Comparison of ENCODE assay signal across 16 cellular contexts in the genomic region with DNA sequence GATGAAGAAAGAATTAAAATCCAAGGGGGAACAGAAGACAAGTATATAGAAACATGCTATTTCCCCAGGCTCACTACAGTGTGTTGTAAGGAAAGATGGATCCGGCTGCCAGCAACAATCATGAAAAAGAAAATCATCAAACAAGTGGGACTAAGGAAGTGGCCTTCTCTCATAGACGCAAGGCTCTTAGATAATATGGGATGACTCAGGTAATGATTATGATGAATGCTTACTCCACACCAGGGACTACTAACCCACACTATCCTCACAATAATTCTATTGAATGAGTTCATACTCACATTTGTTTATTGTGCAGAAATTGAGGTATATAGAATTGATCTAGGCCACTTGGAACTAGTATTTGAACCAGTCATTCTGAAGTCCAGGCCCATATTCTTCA.
DNase-seq lines count a peak whose midpoint lies in the region; ATAC-seq and TF ChIP-seq lines count a peak whose summit lies in the region.
"Had no signal": no experiment of that assay in that cellular context is flagged by ENCODE, and none has a peak within 500 bp of the region (broad histone marks: within the 10 kb centered on the region; RNA-seq: fewer than 3 reads in every experiment).

No MANE protein-coding gene starts in this region.

- CTCF ChIA-PET in RWPE1 (lab: Yijun Ruan, JAX): no interaction called here

- H3K36me3 Mint-ChIP-seq in activated naive CD4-positive, alpha-beta T cell treated with anti-CD3 and anti-CD28 coated beads, Interleukin-2, amount 50 U/mL, for 72 hours: no peaks in the 10 kb centered on the region

- peak; percentile 43 for DNase-seq in COLO829 (ENCODE audit: low spot score)
- peak; percentile 36 for DNase-seq in HCEC 1CT
- DNase-seq in RWPE1 (ENCODE audit: low spot score): peak; percentile 8
- DNase-seq in fibroblast of mammary gland (ENCODE audit: low read depth): peak; percentile 44
- no peak for DNase-seq in OCI-M1 (lab: John Stamatoyannopoulos, UW)
- DNase-seq in T-helper 9 cell: no peak
- DNase-seq in activated naive CD4-positive, alpha-beta T cell treated with anti-CD3 and anti-CD28 coated beads, Interleukin-2, amount 50 U/mL, for 72 hours (ENCODE audit: low spot score in 2 of 2): no peak
- DNase-seq: C1 segment of cervical spinal cord, NCI-H1417 treated with DMSO at 0.1 percent for 48 hours, NCI-H2029 treated with DMSO at 0.1 percent for 48 hours, NCI-H2171 treated with DMSO at 0.1 percent for 48 hours, NCI-H774, SHP77 treated with DMSO at 0.1 percent for 48 hours had no signal

- POLR2A ChIA-PET in RWPE1 (lab: Yijun Ruan, JAX; ENCODE audit: low non-redundant PET): no interaction called here

- H3K27ac Mint-ChIP-seq in activated naive CD4-positive, alpha-beta T cell treated with anti-CD3 and anti-CD28 coated beads, Interleukin-2, amount 50 U/mL, for 72 hours: no peak overlapping the region

- no peak overlapping the region for H3K4me3 ChIP-seq in fibroblast of mammary gland (ENCODE audit: control insufficient read depth, low read depth, low read length)

- no peak overlapping the region for H3K27ac ChIP-seq in RWPE1
- H3K27ac ChIP-seq: HL-60 had no signal

- ATAC-seq in GM21367 (IDR thresholded peaks at IDR 0.05; ENCODE audit: unreplicated experiment): no peak
- no peak for ATAC-seq in activated naive CD4-positive, alpha-beta T cell treated with anti-CD3 and anti-CD28 coated beads, Interleukin-2, amount 50 U/mL, for 72 hours
- ATAC-seq: Panc1 had no signal

- TF ChIP-seq CTCF in RWPE1 (conservative IDR thresholded peaks at IDR 0.05; ENCODE audit: low read depth) (no peak), fibroblast of mammary gland (conservative IDR thresholded peaks at IDR 0.05; ENCODE audit: control insufficient read depth, insufficient read depth, low read depth, low read length) (no peak)

- H3K9me3 Mint-ChIP-seq in activated naive CD4-positive, alpha-beta T cell treated with anti-CD3 and anti-CD28 coated beads, Interleukin-2, amount 50 U/mL, for 72 hours: no peaks in the 10 kb centered on the region

Comparison
In these comparisons a context has a peak if more than half of its experiments do, and no peak if none do; other contexts are left out.
1. DNase-seq: peak in COLO829 (single experiment), HCEC 1CT (single experiment), RWPE1 (single experiment) and fibroblast of mammary gland (single experiment); none in OCI-M1 (single experiment), T-helper 9 cell (single experiment) and activated naive CD4-positive, alpha-beta T cell treated with anti-CD3 and anti-CD28 coated beads, Interleukin-2, amount 50 U/mL, for 72 hours (0 of 2).